ENCODE assay signal across 13 cellular contexts in genomic region chr3:176950743-176951142, GRCh38.
A peak's percentile ranks its signal among the peaks of the same experiment; 100 is the strongest.
DNase-seq lines count a peak whose midpoint lies in the region; ATAC-seq, FAIRE-seq and TF ChIP-seq lines count a peak whose summit lies in the region.
"Had no signal": no experiment of that assay in that cellular context is flagged by ENCODE, and none has a peak within 500 bp of the region (broad histone marks: within the 10 kb centered on the region; RNA-seq: fewer than 3 reads in every experiment).

No MANE protein-coding gene starts in this region.

- SMC1A ChIA-PET in GM12878 (lab: Charles Lee; ENCODE audit: uncharacterized antibody, unreplicated experiment), result no interaction called here

- no peaks in the 10 kb centered on the region for H3K36me3 ChIP-seq in GM12878 (ENCODE audit: control insufficient read depth in 2 of 2, insufficient read depth in 2 of 2, low read length in 1 of 2)
- H3K36me3 ChIP-seq in kidney epithelial cell (ENCODE audit: control insufficient read depth, insufficient read depth, low read length), result no peaks in the 10 kb centered on the region
- no peaks in the 10 kb centered on the region for H3K36me3 ChIP-seq in MM.1S (replicated peaks; ENCODE audit: insufficient read depth, low read length)
- no peaks in the 10 kb centered on the region for H3K36me3 ChIP-seq in Karpas-422 (ENCODE audit: insufficient read depth, low read length)
- H3K36me3 ChIP-seq: uterus had no signal

- FAIRE-seq in A549 (lab: Jason Lieb, UNC) (no peak), GM12878 (lab: Jason Lieb, UNC) (no peak)

- H3K9me2 ChIP-seq in MM.1S (replicated peaks; ENCODE audit: insufficient read depth, low read length) (no peaks in the 10 kb centered on the region), Karpas-422 (replicated peaks; ENCODE audit: insufficient read depth, low read length) (no peaks in the 10 kb centered on the region)

- intact Hi-C loops in GM12878 (cut with micrococcal nuclease; ENCODE audit: unreplicated experiment), result no loop called here

- H2AFZ ChIP-seq in GM12878 (ENCODE audit: control insufficient read depth, low read depth, low read length), result no peak overlapping the region
- no peak overlapping the region for H2AFZ ChIP-seq in MM.1S (ENCODE audit: low read length)
- H2AFZ ChIP-seq in Karpas-422 (ENCODE audit: low read length), result no peak overlapping the region

- TF ChIP-seq POLR2A in A549 (IDR thresholded peaks at IDR 0.05; ENCODE audit: low read length) (no peak), GM12878 (IDR thresholded peaks at IDR 0.05; ENCODE audit: low read depth, low read length) (no peak)

- H3K27ac Mint-ChIP-seq in HFFc6, result peak overlapping the region; percentile 3
- no peak overlapping the region for H3K27ac Mint-ChIP-seq in type B pancreatic cell
- H3K27ac Mint-ChIP-seq: activated T-helper 17 cell treated with anti-CD3 and anti-CD28 coated beads, Interleukin-2, amount 50 U/mL, for 72 hours had no signal

- ATAC-seq in A549 (peak; percentile 32 to 59; a peak in 3 of 6 replicates), GM12878 (no peak)
- ATAC-seq: activated T-helper 17 cell treated with anti-CD3 and anti-CD28 coated beads, Interleukin-2, amount 50 U/mL, for 72 hours had no signal

- in situ Hi-C loops in GM12878 (cut with MboI), result no loop called here
- in situ Hi-C loops in GM13977 (cut with MboI; ENCODE audit: low pct_unique_long_range_greater_than_20kb, low sequenced_read_pairs, unreplicated experiment), result no loop called here

- H3K4me3 Mint-ChIP-seq in HFFc6 (no peak overlapping the region), type B pancreatic cell (no peak overlapping the region)
- H3K4me3 Mint-ChIP-seq: activated T-helper 17 cell treated with anti-CD3 and anti-CD28 coated beads, Interleukin-2, amount 50 U/mL, for 72 hours had no signal

- no peaks in the 10 kb centered on the region for H3K9me3 Mint-ChIP-seq in HFFc6
- H3K9me3 Mint-ChIP-seq in type B pancreatic cell, result no peaks in the 10 kb centered on the region
- H3K9me3 Mint-ChIP-seq: activated T-helper 17 cell treated with anti-CD3 and anti-CD28 coated beads, Interleukin-2, amount 50 U/mL, for 72 hours had no signal

- RAD21 ChIA-PET in GM12878 (lab: Charles Lee; ENCODE audit: unreplicated experiment), result no interaction called here

- H4K20me1 ChIP-seq in GM12878 (ENCODE audit: control insufficient read depth, insufficient read depth) (no peaks in the 10 kb centered on the region), MM.1S (ENCODE audit: insufficient read depth, low read length) (no peaks in the 10 kb centered on the region), Karpas-422 (ENCODE audit: insufficient read depth, low read depth, low read length) (no peaks in the 10 kb centered on the region)

- H3K4me2 ChIP-seq in A549 (no peak overlapping the region), GM12878 (ENCODE audit: control insufficient read depth, insufficient read depth) (no peak overlapping the region), MM.1S (ENCODE audit: low read depth, low read length) (no peak overlapping the region), Karpas-422 (ENCODE audit: low read depth, low read length, poor library complexity, severe bottlenecking) (no peak overlapping the region)

- no peaks in the 10 kb centered on the region for H3K9me3 ChIP-seq in A549
- no peaks in the 10 kb centered on the region for H3K9me3 ChIP-seq in GM12878 (replicated peaks; ENCODE audit: control insufficient read depth, insufficient read depth, low read length)
- H3K9me3 ChIP-seq in MM.1S (replicated peaks; ENCODE audit: insufficient read depth, low read length), result no peaks in the 10 kb centered on the region
- H3K9me3 ChIP-seq in Karpas-422 (ENCODE audit: low read length), result no peaks in the 10 kb centered on the region
- H3K9me3 ChIP-seq: uterus had no signal

- no peaks in the 10 kb centered on the region for H3K79me2 ChIP-seq in GM12878 (ENCODE audit: control insufficient read depth, insufficient read depth, low read length)
- no peaks in the 10 kb centered on the region for H3K79me2 ChIP-seq in MM.1S (ENCODE audit: low read length)
- H3K79me2 ChIP-seq in Karpas-422 (ENCODE audit: low read length), result no peaks in the 10 kb centered on the region

- no peaks in the 10 kb centered on the region for H3K36me3 Mint-ChIP-seq in HFFc6 (ENCODE audit: low read depth)
- no peaks in the 10 kb centered on the region for H3K36me3 Mint-ChIP-seq in type B pancreatic cell

- DNase-seq in A549 (ENCODE audit: low read depth in 1 of 2, low spot score in 1 of 2) (no peak), HFFc6 (peak; percentile 32), GM12878 (ENCODE audit: low read depth, low spot score) (no peak), kidney epithelial cell (ENCODE audit: low read depth) (peak; percentile 53), MM.1S (no peak), GM13977 (ENCODE audit: low spot score) (no peak), type B pancreatic cell (ENCODE audit: extremely low spot score, unreplicated experiment) (no peak), Karpas-422 (no peak)
- DNase-seq: activated CD4-positive, alpha-beta T cell treated with anti-CD3 and anti-CD28 coated beads for 4 hours; KBM-7; NCI-H2029; uterus had no signal

- H3K4me1 Mint-ChIP-seq in HFFc6 (ENCODE audit: low read depth) (peaks cover 42% of the 10 kb centered on the region), type B pancreatic cell (ENCODE audit: unreplicated experiment) (peaks cover 21% of the 10 kb centered on the region)
- H3K4me1 Mint-ChIP-seq: activated T-helper 17 cell treated with anti-CD3 and anti-CD28 coated beads, Interleukin-2, amount 50 U/mL, for 72 hours had no signal

- H3K27me3 ChIP-seq in GM12878 (replicated peaks in 1 of 2; ENCODE audit: control insufficient read depth in 2 of 2, insufficient read depth in 2 of 2, low read length in 1 of 2), result no peaks in the 10 kb centered on the region; a peak in 2 of 4 replicates
- H3K27me3 ChIP-seq in kidney epithelial cell (ENCODE audit: control insufficient read depth, insufficient read depth, low read length), result no peaks in the 10 kb centered on the region
- H3K27me3 ChIP-seq in MM.1S (replicated peaks; ENCODE audit: insufficient read depth, low read length), result no peaks in the 10 kb centered on the region
- no peaks in the 10 kb centered on the region for H3K27me3 ChIP-seq in Karpas-422 (ENCODE audit: low read length)
- H3K27me3 ChIP-seq: uterus had no signal

- TF ChIP-seq EP300 in A549 (IDR thresholded peaks at IDR 0.05) (no peak), GM12878 (IDR thresholded peaks at IDR 0.05; ENCODE audit: borderline replicate concordance in 1 of 2, control insufficient read depth in 1 of 2, low read depth in 2 of 2, low read length in 2 of 2) (no peak)

- no peak for TF ChIP-seq RAD21 in A549 (conservative IDR thresholded peaks at IDR 0.05 in 1 of 2, IDR thresholded peaks at IDR 0.05 in 1 of 2)
- TF ChIP-seq RAD21 in GM12878 (IDR thresholded peaks at IDR 0.05; ENCODE audit: insufficient read depth, low read depth, low read length), result no peak

- TF ChIP-seq CTCF in A549 (IDR thresholded peaks at IDR 0.05) (no peak), HFFc6 (IDR thresholded peaks at IDR 0.05) (no peak), GM12878 (IDR thresholded peaks at IDR 0.05 in 2 of 3, conservative IDR thresholded peaks at IDR 0.05 in 1 of 3; ENCODE audit: control insufficient read depth in 2 of 3, extremely low read depth in 1 of 3, insufficient read depth in 1 of 3, low read depth in 3 of 3, low read length in 3 of 3) (no peak), kidney epithelial cell (IDR thresholded peaks at IDR 0.05; ENCODE audit: insufficient read depth, low read length, poor library complexity, severe bottlenecking) (no peak), MM.1S (IDR thresholded peaks at IDR 0.05; ENCODE audit: low read length) (no peak), GM13977 (IDR thresholded peaks at IDR 0.05; ENCODE audit: extremely low read depth, insufficient read depth, missing control alignments) (no peak), type B pancreatic cell (conservative IDR thresholded peaks at IDR 0.05) (no peak)

- H3K27me3 Mint-ChIP-seq in HFFc6 (ENCODE audit: insufficient read depth), result no peaks in the 10 kb centered on the region; the same call in 1 of the 2 replicates
- H3K27me3 Mint-ChIP-seq in type B pancreatic cell, result no peaks in the 10 kb centered on the region
- H3K27me3 Mint-ChIP-seq: activated T-helper 17 cell treated with anti-CD3 and anti-CD28 coated beads, Interleukin-2, amount 50 U/mL, for 72 hours had no signal

- no TSS peak for BruUV-seq in GM12878 (replicated peaks; lab: Mats Ljungman, UMichigan)

- POLR2A ChIA-PET in A549 (lab: Yijun Ruan, JAX) (no interaction called here), GM12878 (lab: Charles Lee) (no interaction called here)

- H3K4me1 ChIP-seq in A549 (peaks cover 7% of the 10 kb centered on the region; the same call in 1 of the 3 replicates), GM12878 (ENCODE audit: control insufficient read depth, insufficient read depth, low read length) (no peaks in the 10 kb centered on the region), MM.1S (ENCODE audit: low read length) (no peaks in the 10 kb centered on the region), Karpas-422 (ENCODE audit: low read length) (no peaks in the 10 kb centered on the region)
- H3K4me1 ChIP-seq: uterus had no signal

- CTCF ChIA-PET in A549 (lab: Yijun Ruan, JAX), result no interaction called here
- CTCF ChIA-PET in GM12878 (lab: Yijun Ruan, JAX), result no interaction called here

- H3K9ac ChIP-seq in GM12878 (ENCODE audit: control insufficient read depth, insufficient read depth, low read length) (no peak overlapping the region), MM.1S (ENCODE audit: low read length) (no peak overlapping the region), Karpas-422 (ENCODE audit: low read length) (no peak overlapping the region)

- H3K27ac ChIP-seq in A549, result no peak overlapping the region
- no peak overlapping the region for H3K27ac ChIP-seq in GM12878 (ENCODE audit: control insufficient read depth, insufficient read depth)
- no peak overlapping the region for H3K27ac ChIP-seq in MM.1S (ENCODE audit: low read length)
- no peak overlapping the region for H3K27ac ChIP-seq in Karpas-422 (ENCODE audit: low read length)
- H3K27ac ChIP-seq: uterus had no signal

- WGBS in A549 (ENCODE audit: missing lambda C conversion rate), result 38% methylated on average over 3 of the region's 3 CpGs
- 20% methylated on average over 3 of the region's 3 CpGs for WGBS in GM12878 (ENCODE audit: insufficient coverage, insufficient replicate concordance, low lambda C conversion rate, missing lambda C conversion rate)

- H3K4me3 ChIP-seq in A549, result no peak overlapping the region
- H3K4me3 ChIP-seq in GM12878, result no peak overlapping the region
- no peak overlapping the region for H3K4me3 ChIP-seq in kidney epithelial cell (ENCODE audit: low read depth, low read length)
- H3K4me3 ChIP-seq in MM.1S (ENCODE audit: low read length), result no peak overlapping the region
- no peak overlapping the region for H3K4me3 ChIP-seq in Karpas-422 (ENCODE audit: low read length)
- H3K4me3 ChIP-seq: uterus had no signal

- no peaks in the 10 kb centered on the region for H3F3A ChIP-seq in MM.1S (ENCODE audit: insufficient read depth, low read length)

TF ChIP-seq in A549, 52 proteins besides CTCF, POLR2A, EP300 and RAD21 (continues in another document):
- TF ChIP-seq HDAC2 (IDR thresholded peaks at IDR 0.05), result no peak

Comparison
In these comparisons a context has a peak if more than half of its experiments do, and no peak if none do; other contexts are left out.
1. DNase-seq: peak in HFFc6 (single experiment) and kidney epithelial cell (single experiment); none in A549 (0 of 2), GM12878 (single experiment), MM.1S (single experiment), GM13977 (single experiment), type B pancreatic cell (single experiment) and Karpas-422 (single experiment).
2. Of the 24 proteins assayed by ChIP-seq in both GM12878 and A549: peak only in GM12878: BCL3; only in A549: none; in both: none; in neither: 23.